1 cellular context compared by ENCODE assay signal in the genomic region with DNA sequence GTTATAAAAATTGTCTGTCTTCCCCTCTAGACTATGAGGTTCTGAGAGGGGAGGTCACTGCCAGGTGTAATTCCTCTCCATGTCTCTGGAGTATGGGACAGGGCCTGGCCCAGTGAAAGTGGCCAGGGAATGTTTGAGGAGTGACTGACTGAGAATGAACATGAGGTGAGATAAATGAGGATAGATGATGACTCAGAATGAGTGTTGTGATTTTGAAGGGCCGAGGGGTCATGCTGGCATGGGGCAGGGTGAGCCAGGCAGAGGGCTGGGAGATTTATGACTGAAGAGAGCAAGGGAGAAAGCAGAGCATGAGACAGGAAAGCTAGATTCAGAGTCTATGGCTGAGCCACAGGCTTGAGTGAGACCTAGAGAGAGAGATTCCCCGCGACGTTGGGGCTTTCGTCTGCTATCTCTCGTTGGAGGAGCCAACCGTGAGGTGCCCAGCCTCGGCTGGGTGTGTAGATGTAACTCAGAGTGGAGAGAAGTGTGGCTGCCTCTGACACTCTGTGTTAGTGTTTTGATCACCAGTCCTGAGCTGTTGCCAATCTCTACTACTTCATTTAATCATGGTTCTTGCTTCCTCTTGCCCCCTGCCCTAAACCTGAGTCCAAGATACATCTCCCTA.
TF ChIP-seq lines count a peak whose summit lies in the region.

No MANE protein-coding gene starts in this region.

TF ChIP-seq in HCT116, 20 proteins besides CTCF, POLR2A, EP300 and RAD21 (continued from another document):
- TF ChIP-seq POLR2AphosphoS5 (IDR thresholded peaks at IDR 0.05; ENCODE audit: low read depth, low read length) (no peak), SP1 (IDR thresholded peaks at IDR 0.05; ENCODE audit: low read depth) (no peak), FOSL1 (IDR thresholded peaks at IDR 0.05; ENCODE audit: low read depth) (peak; percentile 45)
- TF ChIP-seq, protein P1, sequence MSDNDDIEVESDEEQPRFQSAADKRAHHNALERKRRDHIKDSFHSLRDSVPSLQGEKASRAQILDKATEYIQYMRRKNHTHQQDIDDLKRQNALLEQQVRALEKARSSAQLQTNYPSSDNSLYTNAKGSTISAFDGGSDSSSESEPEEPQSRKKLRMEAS (IDR thresholded peaks at IDR 0.05): no peak
- TF ChIP-seq, protein P2, sequence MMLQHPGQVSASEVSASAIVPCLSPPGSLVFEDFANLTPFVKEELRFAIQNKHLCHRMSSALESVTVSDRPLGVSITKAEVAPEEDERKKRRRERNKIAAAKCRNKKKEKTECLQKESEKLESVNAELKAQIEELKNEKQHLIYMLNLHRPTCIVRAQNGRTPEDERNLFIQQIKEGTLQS (IDR thresholded peaks at IDR 0.05): no peak
